14 cellular contexts compared by ENCODE assay signal in genomic region chr14:32565256-32565655, GRCh38.
A peak's percentile ranks its signal among the peaks of the same experiment; 100 is the strongest.
DNase-seq lines count a peak whose midpoint lies in the region; ATAC-seq lines count a peak whose summit lies in the region.
"Had no signal": no experiment of that assay in that cellular context is flagged by ENCODE, and none has a peak within 500 bp of the region (broad histone marks: within the 10 kb centered on the region; RNA-seq: fewer than 3 reads in every experiment).

No MANE protein-coding gene starts in this region.

- DNase-seq in M059J (ENCODE audit: low read depth) (peak; percentile 51), SK-N-DZ (ENCODE audit: low spot score) (peak; percentile 32), NAMALWA (ENCODE audit: low spot score) (no peak)
- no peak for DNase-seq in effector CD8-positive, alpha-beta T cell (lab: John Stamatoyannopoulos, UW)
- DNase-seq: activated T-cell treated with anti-CD3 and anti-CD28 coated beads, Interleukin-2, amount 50 U/mL, for 48 hours; GOT3; PC-9; stimulated activated naive B cell treated with anti-CD40 and anti-IgM and Interleukin-4, amounts not matched to agents 10 μg/mL and 1 μg/mL and 100 μg/mL, for 72 hours had no signal

- no peaks in the 10 kb centered on the region for H3K36me3 ChIP-seq in BLaER1

- H3K9me3 ChIP-seq in BLaER1, result no peaks in the 10 kb centered on the region

- 0 out of 2 replicates have a peak overlapping the region, but pooled peaks have one; percentile 10 for H3K27ac ChIP-seq in BLaER1
- H3K27ac ChIP-seq in layer of hippocampus (ENCODE audit: low read depth, low read length), result peak overlapping the region; percentile 58
- H3K27ac ChIP-seq: parathyroid adenoma, PC-9 had no signal

- ATAC-seq in GM21529 (IDR thresholded peaks at IDR 0.05; ENCODE audit: unreplicated experiment), result no peak
- ATAC-seq in HG03139 (IDR thresholded peaks at IDR 0.05; ENCODE audit: unreplicated experiment), result no peak
- ATAC-seq: stimulated activated naive B cell treated with anti-CD40 and anti-IgM and Interleukin-4, amounts not matched to agents 10 μg/mL and 1 μg/mL and 100 μg/mL, for 72 hours had no signal

- H3K4me1 ChIP-seq in BLaER1, result peaks cover 22% of the 10 kb centered on the region

- peak overlapping the region; percentile 63 for H3K4me2 ChIP-seq in BLaER1
- H3K4me2 ChIP-seq: PC-9 had no signal

- H4K20me1 ChIP-seq in BLaER1, result no peaks in the 10 kb centered on the region

- H3K27me3 ChIP-seq in BLaER1 (no peaks in the 10 kb centered on the region), layer of hippocampus (ENCODE audit: control insufficient read depth, insufficient read depth, low read length) (no peaks in the 10 kb centered on the region)

- H3K9ac ChIP-seq in BLaER1, result no peak overlapping the region
- H3K9ac ChIP-seq: parathyroid adenoma had no signal

- H3K4me3 ChIP-seq in BLaER1, result no peak overlapping the region
- H3K4me3 ChIP-seq: lung, PC-9 had no signal

Comparison
In these comparisons a context has a peak if more than half of its experiments do, and no peak if none do; other contexts are left out.
1. DNase-seq: peak in M059J (single experiment) and SK-N-DZ (single experiment); none in effector CD8-positive, alpha-beta T cell (single experiment) and NAMALWA (single experiment).